In genomic region chr15:74134387-74135027, GRCh38 we compare ENCODE assay signal across 8 cellular contexts. TPM values are rescaled to one million over a fixed set of nuclear protein-coding genes. Genes with fewer than 3 reads are reported as not detected.
A peak's percentile ranks its signal among the peaks of the same experiment; 100 is the strongest.
DNase-seq lines count a peak whose midpoint lies in the region; ATAC-seq and TF ChIP-seq lines count a peak whose summit lies in the region.

No MANE protein-coding gene starts in this region.

- H2AFZ ChIP-seq in Loucy (ENCODE audit: low read length) (no peak overlapping the region), neural cell (ENCODE audit: low read depth, low read length) (no peak overlapping the region)

- H3K4me1 ChIP-seq in CD8-positive, alpha-beta memory T cell (ENCODE audit: insufficient read depth, low read length), result peaks cover 5% of the 10 kb centered on the region
- peaks cover 20% of the 10 kb centered on the region for H3K4me1 ChIP-seq in Loucy (ENCODE audit: insufficient read depth, low read length, poor library complexity, severe bottlenecking)

- H3K27ac Mint-ChIP-seq in CD8-positive, alpha-beta memory T cell, result no peak overlapping the region

- H3K79me2 ChIP-seq in Loucy (ENCODE audit: insufficient read depth, low read length) (no peaks in the 10 kb centered on the region), neural cell (replicated peaks; ENCODE audit: insufficient read depth, low read length) (peaks cover 92% of the 10 kb centered on the region)

- peaks cover 56 to 87% of the 10 kb centered on the region in 2 donors for H3K27me3 Mint-ChIP-seq in CD8-positive, alpha-beta memory T cell

- H3K27ac ChIP-seq in CD8-positive, alpha-beta memory T cell (ENCODE audit: low read depth, low read length), result no peak overlapping the region
- H3K27ac ChIP-seq in neural cell (ENCODE audit: low read length), result peak overlapping the region; percentile 100

- TF ChIP-seq RAD21 in neural cell (conservative IDR thresholded peaks at IDR 0.05), result no peak

- H3K4me2 ChIP-seq in Loucy (ENCODE audit: low read depth, low read length, poor library complexity, severe bottlenecking), result no peak overlapping the region
- peak overlapping the region; percentile 62 for H3K4me2 ChIP-seq in neural cell (ENCODE audit: low read length)

- H3K9me3 ChIP-seq in CD8-positive, alpha-beta memory T cell (ENCODE audit: low read length), result no peaks in the 10 kb centered on the region
- no peaks in the 10 kb centered on the region for H3K9me3 ChIP-seq in Loucy (ENCODE audit: insufficient read depth, low read depth, low read length)
- peaks cover 33% of the 10 kb centered on the region for H3K9me3 ChIP-seq in neural cell (ENCODE audit: low read length)

- CTCF ChIA-PET in CD8-positive, alpha-beta memory T cell (lab: Charles Lee), result no interaction called here

- no peaks in the 10 kb centered on the region for H3K36me3 Mint-ChIP-seq in CD8-positive, alpha-beta memory T cell

- TF ChIP-seq EP300 in neural cell (conservative IDR thresholded peaks at IDR 0.05; ENCODE audit: poor library complexity, severe bottlenecking), result no peak

- no peaks in the 10 kb centered on the region for H3K36me3 ChIP-seq in CD8-positive, alpha-beta memory T cell (ENCODE audit: insufficient read depth, low read length)
- no peaks in the 10 kb centered on the region for H3K36me3 ChIP-seq in Loucy (ENCODE audit: insufficient read depth, low read length)
- H3K36me3 ChIP-seq in neural cell (ENCODE audit: insufficient read depth, low read length), result peaks cover 31% of the 10 kb centered on the region

- H3K4me3 Mint-ChIP-seq in CD8-positive, alpha-beta memory T cell, result peak overlapping the region in 4 of 7 donors; percentile 35 to 70 (median 58)

- POLR2A ChIA-PET in CD8-positive, alpha-beta memory T cell (lab: Charles Lee), result no interaction called here

- TF ChIP-seq POLR2A in erythroblast (IDR thresholded peaks at IDR 0.05; ENCODE audit: low read length), result no peak

- H3K9me3 Mint-ChIP-seq in CD8-positive, alpha-beta memory T cell, result peaks cover 0 to 1% (median 0%) of the 10 kb centered on the region in 5 donors

- H4K20me1 ChIP-seq in Loucy (ENCODE audit: insufficient read depth, low read length, poor library complexity, severe bottlenecking) (no peaks in the 10 kb centered on the region), neural cell (ENCODE audit: insufficient read depth) (no peaks in the 10 kb centered on the region)

- H3K9ac ChIP-seq in Loucy (ENCODE audit: low read depth, low read length, poor library complexity, severe bottlenecking), result no peak overlapping the region
- H3K9ac ChIP-seq in neural cell (ENCODE audit: low read length), result peak overlapping the region; percentile 100

- TF ChIP-seq CTCF in Loucy (conservative IDR thresholded peaks at IDR 0.05; ENCODE audit: low read length) (peak; percentile 60), neural cell (IDR thresholded peaks at IDR 0.05; ENCODE audit: poor library complexity, severe bottlenecking) (peak; percentile 27)

- H3F3A ChIP-seq in Loucy (ENCODE audit: low read depth) (no peaks in the 10 kb centered on the region), neural cell (ENCODE audit: insufficient read depth, low read length, poor library complexity, severe bottlenecking) (peaks cover 5% of the 10 kb centered on the region)

- H3K4me1 Mint-ChIP-seq in CD8-positive, alpha-beta memory T cell, result peaks cover 14 to 47% (median 15%) of the 10 kb centered on the region in 3 donors

- no peak overlapping the region for H3K4me3 ChIP-seq in CD8-positive, alpha-beta memory T cell (ENCODE audit: low read length)
- no peak overlapping the region for H3K4me3 ChIP-seq in Loucy (ENCODE audit: low read length, poor library complexity, severe bottlenecking)
- H3K4me3 ChIP-seq in neural cell (ENCODE audit: low read length), result peak overlapping the region; percentile 95

- H3K9me2 ChIP-seq in Loucy (replicated peaks; ENCODE audit: low read depth, low read length) (no peaks in the 10 kb centered on the region), neural cell (ENCODE audit: insufficient read depth, low read length) (no peaks in the 10 kb centered on the region)

- DNase-seq in CD8-positive, alpha-beta memory T cell, result no peak
- DNase-seq in erythroblast (lab: John Stamatoyannopoulos, UW) (peak; percentile 39 to 43), amniotic stem cell (lab: John Stamatoyannopoulos, UW) (no peak), NCI-H524 (lab: John Stamatoyannopoulos, UW) (no peak)

- ATAC-seq in HG03095 (IDR thresholded peaks at IDR 0.05; ENCODE audit: unreplicated experiment), result no peak
- no peak for ATAC-seq in GM18498 (IDR thresholded peaks at IDR 0.05; ENCODE audit: unreplicated experiment)

- peaks cover 44% of the 10 kb centered on the region for H3K27me3 ChIP-seq in CD8-positive, alpha-beta memory T cell (ENCODE audit: insufficient read depth, low read length, poor library complexity, severe bottlenecking)
- no peaks in the 10 kb centered on the region for H3K27me3 ChIP-seq in Loucy (ENCODE audit: insufficient read depth, low read length, poor library complexity, severe bottlenecking)
- no peaks in the 10 kb centered on the region for H3K27me3 ChIP-seq in neural cell (ENCODE audit: insufficient read depth, low read depth, low read length)

TF ChIP-seq in neural cell, 6 proteins besides CTCF, POLR2A, EP300 and RAD21:
- no peak for TF ChIP-seq REST (IDR thresholded peaks at IDR 0.05; ENCODE audit: borderline replicate concordance)
- peak; percentile 8 for TF ChIP-seq POLR2AphosphoS5 (IDR thresholded peaks at IDR 0.05)
- TF ChIP-seq SMC3 (conservative IDR thresholded peaks at IDR 0.05; ENCODE audit: poor library complexity), result no peak
TF ChIP-seq in neural cell: peak in this region for 1.

RNA-seq across cellular contexts. Expression of gene ISLR2, which starts 4.1 kb away (rescaled TPM):
- total RNA-seq in CD8-positive, alpha-beta memory T cell, result not detected
- not detected for polyA plus RNA-seq in CD8-positive, alpha-beta memory T cell
- polyA plus RNA-seq in neural cell, result 301 and 330 TPM in 2 replicates
- 444 and 493 TPM in 2 replicates for polyA minus RNA-seq in neural cell

RNA-seq across cellular contexts. Expression of gene ISLR, which starts 39.0 kb away (rescaled TPM):
- total RNA-seq in CD8-positive, alpha-beta memory T cell, result not detected
- not detected for polyA plus RNA-seq in CD8-positive, alpha-beta memory T cell
- polyA plus RNA-seq in neural cell, result not detected in 2 replicates
- polyA minus RNA-seq in neural cell, result not detected in 2 replicates

RNA-seq across cellular contexts. Expression of gene GOLGA6A, which starts 52.2 kb away (rescaled TPM):
- under 1 TPM in 1 of 2 experiments, not detected in 1; 0.07 TPM for total RNA-seq in CD8-positive, alpha-beta memory T cell
- not detected for polyA plus RNA-seq in CD8-positive, alpha-beta memory T cell
- polyA plus RNA-seq in neural cell, result 0.50 TPM in 2 replicates
- 0.12 and 0.24 TPM in 2 replicates for polyA minus RNA-seq in neural cell

Comparison
In these comparisons a context has a peak if more than half of its experiments do, and no peak if none do; other contexts are left out.
1. DNase-seq: peak in erythroblast (2 of 2); none in CD8-positive, alpha-beta memory T cell (0 of 5), amniotic stem cell (single experiment) and NCI-H524 (0 of 2).
2. RNA of gene ISLR2, which starts 4.1 kb away (polyA plus RNA-seq): 301 to 330 TPM in neural cell; not detected in CD8-positive, alpha-beta memory T cell (single experiment); every median in the first group is over 100 times any median in the second.